1 cellular context compared by ENCODE assay signal in genomic region chr16:46690281-46691178, GRCh38.
TF ChIP-seq lines count a peak whose summit lies in the region.

No MANE protein-coding gene starts in this region.

TF ChIP-seq in HepG2, 621 proteins besides CTCF, POLR2A, EP300 and RAD21 (continued from another document and continues in another):
- TF ChIP-seq PAXIP1 (CRISPR knock-in tag; conservative IDR thresholded peaks at IDR 0.05) (peak; percentile 53), MLX (CRISPR knock-in tag; IDR thresholded peaks at IDR 0.05) (no peak), NFRKB (IDR thresholded peaks at IDR 0.05) (no peak), ZNF451 (CRISPR knock-in tag; IDR thresholded peaks at IDR 0.05) (no peak), HIVEP1 (CRISPR knock-in tag; IDR thresholded peaks at IDR 0.05) (no peak), PREB (CRISPR knock-in tag; IDR thresholded peaks at IDR 0.05) (no peak), MAX (IDR thresholded peaks at IDR 0.05) (peak; percentile 84), USF2 (IDR thresholded peaks at IDR 0.05; ENCODE audit: low read depth, low read length) (peak; percentile 25; the same call in 1 of the 2 replicates), USF2 (CRISPR knock-in tag; IDR thresholded peaks at IDR 0.05; ENCODE audit: borderline replicate concordance) (no peak; the same call in 1 of the 2 replicates), NFATC3 (CRISPR knock-in tag; IDR thresholded peaks at IDR 0.05) (no peak), ZNF557 (CRISPR knock-in tag; IDR thresholded peaks at IDR 0.05) (0 out of 2 replicates have a peak, but pooled peaks have one; percentile 21), ZNF569 (CRISPR knock-in tag; IDR thresholded peaks at IDR 0.05; ENCODE audit: borderline replicate concordance) (no peak), ZNF83 (CRISPR knock-in tag; IDR thresholded peaks at IDR 0.05; ENCODE audit: borderline replicate concordance) (no peak), ZXDC (CRISPR knock-in tag; IDR thresholded peaks at IDR 0.05) (no peak), FOXC1 (CRISPR knock-in tag; IDR thresholded peaks at IDR 0.05; ENCODE audit: borderline replicate concordance) (no peak), ZBTB43 (CRISPR knock-in tag; conservative IDR thresholded peaks at IDR 0.05) (no peak), NFYC (CRISPR knock-in tag; IDR thresholded peaks at IDR 0.05) (peak; percentile 31; the same call in 1 of the 2 replicates), ARID2 (CRISPR knock-in tag; IDR thresholded peaks at IDR 0.05; ENCODE audit: borderline replicate concordance) (peak; percentile 77; the same call in 1 of the 2 replicates), TEAD2 (CRISPR knock-in tag; IDR thresholded peaks at IDR 0.05) (no peak), ZFP37 (CRISPR knock-in tag; IDR thresholded peaks at IDR 0.05; ENCODE audit: borderline replicate concordance) (no peak), ESRRA (CRISPR knock-in tag; IDR thresholded peaks at IDR 0.05; ENCODE audit: low read depth) (0 out of 2 replicates have a peak, but pooled peaks have one; percentile 28), NR0B2 (CRISPR knock-in tag; IDR thresholded peaks at IDR 0.05) (no peak), ZNF619 (CRISPR knock-in tag; IDR thresholded peaks at IDR 0.05) (no peak), THAP8 (CRISPR knock-in tag; IDR thresholded peaks at IDR 0.05; ENCODE audit: borderline replicate concordance) (no peak), GZF1 (CRISPR knock-in tag; IDR thresholded peaks at IDR 0.05) (no peak; the same call in 1 of the 2 replicates), SNAPC2 (CRISPR knock-in tag; IDR thresholded peaks at IDR 0.05) (no peak), TIGD3 (CRISPR knock-in tag; IDR thresholded peaks at IDR 0.05; ENCODE audit: borderline replicate concordance) (no peak), HNF4A (CRISPR knock-in tag; IDR thresholded peaks at IDR 0.05) (peak; percentile 38), BCL3 (CRISPR knock-in tag; IDR thresholded peaks at IDR 0.05) (0 out of 2 replicates have a peak, but pooled peaks have one; percentile 44), ZKSCAN8 (CRISPR knock-in tag; IDR thresholded peaks at IDR 0.05; ENCODE audit: borderline replicate concordance) (0 out of 2 replicates have a peak, but pooled peaks have one; percentile 25), MBNL3 (CRISPR knock-in tag; conservative IDR thresholded peaks at IDR 0.05) (no peak), TARDBP (CRISPR knock-in tag; IDR thresholded peaks at IDR 0.05) (no peak), ZNF432 (CRISPR knock-in tag; IDR thresholded peaks at IDR 0.05; ENCODE audit: borderline replicate concordance) (no peak), FOXA1 (IDR thresholded peaks at IDR 0.05) (no peak), FOXA1 (CRISPR knock-in tag; IDR thresholded peaks at IDR 0.05) (peak; percentile 90), IKZF4 (CRISPR knock-in tag; IDR thresholded peaks at IDR 0.05; ENCODE audit: borderline replicate concordance, low read depth, not compliant biosample characterization) (peak; percentile 16), U2AF1 (optimal IDR thresholded peaks at IDR 0.05; ENCODE audit: low read depth, low read length) (no peak), ZNF253 (CRISPR knock-in tag; IDR thresholded peaks at IDR 0.05; ENCODE audit: borderline replicate concordance) (no peak), PRDM10 (CRISPR knock-in tag; IDR thresholded peaks at IDR 0.05; ENCODE audit: low read depth) (peak; percentile 53; the same call in 1 of the 2 replicates), SMYD3 (CRISPR knock-in tag; IDR thresholded peaks at IDR 0.05) (no peak), TGIF2 (CRISPR knock-in tag; IDR thresholded peaks at IDR 0.05) (peak; percentile 51; the same call in 1 of the 2 replicates)
